ENCODE assay signal across 22 cellular contexts in genomic region chr22:24072361-24072760, GRCh38.
"Had no signal": no experiment of that assay in that cellular context is flagged by ENCODE, and none has a peak within 500 bp of the region (broad histone marks: within the 10 kb centered on the region; RNA-seq: fewer than 3 reads in every experiment).

No MANE protein-coding gene starts in this region.

- FAIRE-seq: bronchial epithelial cell had no signal

- DNase-seq: activated CD4-positive, alpha-beta T cell treated with anti-CD3 and anti-CD28 coated beads for 4 hours; activated CD8-positive, alpha-beta memory T cell treated with anti-CD3 and anti-CD28 coated beads, Interleukin-2, amount 50 U/mL, for 4 hours; activated CD8-positive, alpha-beta T cell treated with anti-CD3 and anti-CD28 coated beads for 36 hours; activated naive CD4-positive, alpha-beta T cell; activated T-cell treated with anti-CD3 and anti-CD28 coated beads, Interleukin-2, amount 50 U/mL, for 72 hours; KG1; NCI-H1048; NCI-H146; NCI-H187 treated with DMSO at 0.1 percent for 48 hours; NCI-H2107; NCI-H2171 treated with DMSO at 0.1 percent for 48 hours; NCI-H226; NCI-H526; NCI-H82; OCI-M1; RPMI8226; T-helper 1 cell had no signal

- H3K27ac ChIP-seq: SK-N-MC had no signal

- ATAC-seq: activated CD4-positive, CD25-positive, alpha-beta regulatory T cell treated with anti-CD3 and anti-CD28 coated beads, Interleukin-2, amount 50 U/mL, for 24 hours; activated CD8-positive, alpha-beta T cell treated with anti-CD3 and anti-CD28 coated beads for 36 hours; activated T-cell treated with anti-CD3 and anti-CD28 coated beads, Interleukin-2, amount 50 U/mL, for 72 hours; Panc1; Right ventricle myocardium inferior had no signal

- H3K4me3 ChIP-seq: SK-N-MC had no signal
